8 cellular contexts compared by ENCODE assay signal in the genomic region with DNA sequence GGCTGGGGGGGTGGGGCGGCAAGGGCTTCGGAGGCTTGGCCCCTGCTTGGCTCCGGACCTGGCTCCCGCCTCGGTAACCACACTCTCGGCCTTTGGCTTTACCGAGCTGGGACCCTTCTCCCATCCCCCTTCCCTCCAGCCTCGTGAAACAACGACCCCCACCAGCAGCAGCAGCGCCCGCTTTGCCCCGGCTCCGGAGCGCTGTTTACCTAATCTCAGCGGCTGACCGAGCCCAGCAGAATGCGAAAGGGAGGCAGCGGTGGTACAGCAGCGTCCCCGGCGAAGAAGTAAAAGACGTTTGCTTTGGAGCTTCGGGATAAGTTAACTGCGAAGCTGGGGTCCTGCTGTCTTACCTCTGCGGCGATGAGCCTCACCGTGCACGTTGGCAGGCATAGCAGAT. TPM values are rescaled to one million over a fixed set of nuclear protein-coding genes. Genes with fewer than 3 reads are reported as not detected.
DNase-seq lines count a peak whose midpoint lies in the region; ATAC-seq and TF ChIP-seq lines count a peak whose summit lies in the region.

No MANE protein-coding gene starts in this region.

- TF ChIP-seq EP300 in sigmoid colon (IDR thresholded peaks at IDR 0.05): no peak

- H3K4me3 ChIP-seq in HUES48 (ENCODE audit: low read depth, low read length) (peak overlapping the region; percentile 67), iPS-11a (ENCODE audit: low read depth, low read length) (peak overlapping the region; percentile 76), sigmoid colon (peak overlapping the region; percentile 60 to 99 (median 88))

- H3K27me3 Mint-ChIP-seq in activated naive CD8-positive, alpha-beta T cell treated with anti-CD3 and anti-CD28 coated beads, Interleukin-2, amount 10 ng/mL, durations not matched to agents 7 days and 5 days: peaks cover 49% of the 10 kb centered on the region

- H3K36me3 ChIP-seq in HUES48 (ENCODE audit: control insufficient read depth, insufficient read depth, low read length) (no peaks in the 10 kb centered on the region), sigmoid colon (no peaks in the 10 kb centered on the region)

- H3K9me3 ChIP-seq in HUES48 (ENCODE audit: control insufficient read depth, insufficient read depth, low read length) (no peaks in the 10 kb centered on the region), sigmoid colon (no peaks in the 10 kb centered on the region)

- WGBS in sigmoid colon, 2 donors: 0 to 2% methylated on average over 28 of the region's 28 CpGs

- peaks cover 15% of the 10 kb centered on the region for H3K4me1 Mint-ChIP-seq in activated naive CD8-positive, alpha-beta T cell treated with anti-CD3 and anti-CD28 coated beads, Interleukin-2, amount 10 ng/mL, durations not matched to agents 7 days and 5 days

- H3K4me1 ChIP-seq in HUES48 (ENCODE audit: control insufficient read depth, insufficient read depth, low read length) (peaks cover 29% of the 10 kb centered on the region), sigmoid colon (peaks cover 3 to 33% (median 28%) of the 10 kb centered on the region in 4 donors)

- ATAC-seq in activated naive CD8-positive, alpha-beta T cell treated with anti-CD3 and anti-CD28 coated beads, Interleukin-2, amount 10 ng/mL, durations not matched to agents 7 days and 5 days (ENCODE audit: low read depth): no peak
- ATAC-seq in HG03460 (IDR thresholded peaks at IDR 0.05; ENCODE audit: unreplicated experiment): no peak

- peak overlapping the region; percentile 56 for H3K9ac ChIP-seq in HUES48 (ENCODE audit: low read depth, low read length)

- peak overlapping the region; percentile 30 for H3K27ac Mint-ChIP-seq in activated naive CD8-positive, alpha-beta T cell treated with anti-CD3 and anti-CD28 coated beads, Interleukin-2, amount 10 ng/mL, durations not matched to agents 7 days and 5 days

- peak overlapping the region; percentile 58 for H3K4me3 Mint-ChIP-seq in activated naive CD8-positive, alpha-beta T cell treated with anti-CD3 and anti-CD28 coated beads, Interleukin-2, amount 10 ng/mL, durations not matched to agents 7 days and 5 days

- no peaks in the 10 kb centered on the region for H3K36me3 Mint-ChIP-seq in activated naive CD8-positive, alpha-beta T cell treated with anti-CD3 and anti-CD28 coated beads, Interleukin-2, amount 10 ng/mL, durations not matched to agents 7 days and 5 days

- POLR2A ChIA-PET in activated naive CD8-positive, alpha-beta T cell treated with anti-CD3 and anti-CD28 coated beads, Interleukin-2, amount 10 ng/mL, durations not matched to agents 7 days and 5 days (lab: Charles Lee): no interaction called here

- TF ChIP-seq CTCF in sigmoid colon (IDR thresholded peaks at IDR 0.05): no peak

- H3K27ac ChIP-seq in HUES48 (ENCODE audit: low read depth, low read length) (peak overlapping the region; percentile 84), sigmoid colon (peak overlapping the region; percentile 86 to 94 (median 90))

- TF ChIP-seq POLR2A in sigmoid colon (IDR thresholded peaks at IDR 0.05): no peak

- H3K9me3 Mint-ChIP-seq in activated naive CD8-positive, alpha-beta T cell treated with anti-CD3 and anti-CD28 coated beads, Interleukin-2, amount 10 ng/mL, durations not matched to agents 7 days and 5 days: no peaks in the 10 kb centered on the region

- intact Hi-C loops in sigmoid colon (cut with DNase I): loop anchor here (1.0 to 10.0 kb wide), 7 partner anchors 120 to 620 kb away; no protein-coding TSS in a partner anchor

- DNase-seq in Ammon's horn (ENCODE audit: low spot score): peak; percentile 37
- DNase-seq in activated naive CD8-positive, alpha-beta T cell treated with anti-CD3 and anti-CD28 coated beads, Interleukin-2, amount 10 ng/mL, durations not matched to agents 7 days and 5 days: no peak
- DNase-seq in sigmoid colon: peak; percentile 80
- no peak for DNase-seq in T1000 (lab: John Stamatoyannopoulos, UW)
- DNase-seq in stimulated activated CD4-positive, alpha-beta T cell treated with anti-CD3 and anti-CD28 coated beads, Interleukin-12 subunit alpha, Interleukin-12 subunit beta, amount 100 ng/mL, for 4 hours: no peak

- H3K27me3 ChIP-seq in HUES48 (ENCODE audit: control insufficient read depth, insufficient read depth, low read length) (peaks cover 14% of the 10 kb centered on the region), sigmoid colon (no peaks in the 10 kb centered on the region)

RNA-seq across cellular contexts. Expression of a gene that starts 2.0 kb away (rescaled TPM):
- under 1 TPM; 0.68 to 0.75 TPM for total RNA-seq in activated naive CD8-positive, alpha-beta T cell treated with anti-CD3 and anti-CD28 coated beads, Interleukin-2, amount 10 ng/mL, durations not matched to agents 7 days and 5 days
- total RNA-seq in sigmoid colon: 10 to 100 TPM; 38.0 to 74.4 (median 61.2) TPM
- polyA plus RNA-seq in sigmoid colon: 10 to 100 TPM in 1 of 3 donors, 1 to 10 TPM in 2; 5.8 to 12.0 (median 7.2) TPM

Comparison
In these comparisons a context has a peak if more than half of its experiments do, and no peak if none do; other contexts are left out.
1. DNase-seq: peak in Ammon's horn (single experiment) and sigmoid colon (single experiment); none in activated naive CD8-positive, alpha-beta T cell treated with anti-CD3 and anti-CD28 coated beads, Interleukin-2, amount 10 ng/mL, durations not matched to agents 7 days and 5 days (single experiment), T1000 (single experiment) and stimulated activated CD4-positive, alpha-beta T cell treated with anti-CD3 and anti-CD28 coated beads, Interleukin-12 subunit alpha, Interleukin-12 subunit beta, amount 100 ng/mL, for 4 hours (single experiment).
2. RNA of a gene that starts 2.0 kb away (total RNA-seq): 38.0 to 74.4 TPM in sigmoid colon; 0.68 to 0.75 TPM in activated naive CD8-positive, alpha-beta T cell treated with anti-CD3 and anti-CD28 coated beads, Interleukin-2, amount 10 ng/mL, durations not matched to agents 7 days and 5 days; every median in the first group is over 10 times any median in the second.
3. Peak in every context shown above with its lines, with median percentiles within 50 percentile points of each other: H3K4me3 ChIP-seq.